In the genomic region with DNA sequence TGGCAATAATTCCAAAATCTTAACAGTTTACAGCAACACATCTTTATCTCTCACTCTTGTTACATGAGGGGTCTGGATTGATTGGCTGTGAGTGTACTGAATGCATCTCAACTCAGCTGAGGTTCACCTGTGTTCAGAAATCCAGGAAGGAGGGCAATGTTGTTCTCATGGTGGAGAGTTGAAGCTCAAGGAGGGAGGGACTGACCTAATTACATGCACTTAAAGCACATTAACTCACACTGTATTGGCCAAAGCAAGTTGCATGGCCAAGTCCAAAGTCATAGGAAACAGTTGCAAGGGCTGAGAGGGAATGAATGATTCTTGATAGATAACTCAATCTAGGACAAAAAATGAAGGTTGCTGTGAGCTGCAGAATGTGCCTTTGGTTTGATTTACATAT, we compare ENCODE assay signal across 2 cellular contexts.
TF ChIP-seq lines count a peak whose summit lies in the region.

No MANE protein-coding gene starts in this region.

TF ChIP-seq in GM23338, 12 proteins besides CTCF, POLR2A, EP300 and RAD21:
- TF ChIP-seq ZNF462 (CRISPR knock-in tag; IDR thresholded peaks at IDR 0.05) (no peak), REST (IDR thresholded peaks at IDR 0.05; ENCODE audit: unreplicated experiment) (no peak), EZH2 (IDR thresholded peaks at IDR 0.05; ENCODE audit: low read depth, unreplicated experiment) (no peak), ZNF331 (CRISPR knock-in tag; IDR thresholded peaks at IDR 0.05; ENCODE audit: low read depth) (no peak), NANOG (IDR thresholded peaks at IDR 0.05; ENCODE audit: borderline replicate concordance) (no peak), ETS1 (IDR thresholded peaks at IDR 0.05) (no peak), EZH2phosphoT487 (IDR thresholded peaks at IDR 0.05; ENCODE audit: unreplicated experiment) (no peak), JUNB (IDR thresholded peaks at IDR 0.05; ENCODE audit: unreplicated experiment) (no peak), POLR2AphosphoS5 (IDR thresholded peaks at IDR 0.05; ENCODE audit: low read depth) (no peak)
TF ChIP-seq in GM23338: peak in this region for 0.

TF ChIP-seq in WTC11, 78 proteins besides CTCF, POLR2A, EP300 and RAD21 (continued from another document):
- TF ChIP-seq, protein P1, sequence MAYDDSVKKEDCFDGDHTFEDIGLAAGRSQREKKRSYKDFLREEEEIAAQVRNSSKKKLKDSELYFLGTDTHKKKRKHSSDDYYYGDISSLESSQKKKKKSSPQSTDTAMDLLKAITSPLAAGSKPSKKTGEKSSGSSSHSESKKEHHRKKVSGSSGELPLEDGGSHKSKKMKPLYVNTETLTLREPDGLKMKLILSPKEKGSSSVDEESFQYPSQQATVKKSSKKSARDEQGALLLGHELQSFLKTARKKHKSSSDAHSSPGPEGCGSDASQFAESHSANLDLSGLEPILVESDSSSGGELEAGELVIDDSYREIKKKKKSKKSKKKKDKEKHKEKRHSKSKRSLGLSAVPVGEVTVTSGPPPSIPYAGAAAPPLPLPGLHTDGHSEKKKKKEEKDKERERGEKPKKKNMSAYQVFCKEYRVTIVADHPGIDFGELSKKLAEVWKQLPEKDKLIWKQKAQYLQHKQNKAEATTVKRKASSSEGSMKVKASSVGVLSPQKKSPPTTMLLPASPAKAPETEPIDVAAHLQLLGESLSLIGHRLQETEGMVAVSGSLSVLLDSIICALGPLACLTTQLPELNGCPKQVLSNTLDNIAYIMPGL (CRISPR knock-in tag; IDR thresholded peaks at IDR 0.05): no peak
- TF ChIP-seq ELF4 (CRISPR knock-in tag; IDR thresholded peaks at IDR 0.05; ENCODE audit: low read depth): no peak
- TF ChIP-seq SMAD4 (CRISPR knock-in tag; IDR thresholded peaks at IDR 0.05): no peak
- no peak for TF ChIP-seq ZBTB21 (CRISPR knock-in tag; IDR thresholded peaks at IDR 0.05; ENCODE audit: borderline replicate concordance)
- TF ChIP-seq KAT7 (CRISPR knock-in tag; IDR thresholded peaks at IDR 0.05; ENCODE audit: borderline replicate concordance): no peak
TF ChIP-seq in WTC11: peak in this region for 0.
